10 cellular contexts compared by ENCODE assay signal in the genomic region with DNA sequence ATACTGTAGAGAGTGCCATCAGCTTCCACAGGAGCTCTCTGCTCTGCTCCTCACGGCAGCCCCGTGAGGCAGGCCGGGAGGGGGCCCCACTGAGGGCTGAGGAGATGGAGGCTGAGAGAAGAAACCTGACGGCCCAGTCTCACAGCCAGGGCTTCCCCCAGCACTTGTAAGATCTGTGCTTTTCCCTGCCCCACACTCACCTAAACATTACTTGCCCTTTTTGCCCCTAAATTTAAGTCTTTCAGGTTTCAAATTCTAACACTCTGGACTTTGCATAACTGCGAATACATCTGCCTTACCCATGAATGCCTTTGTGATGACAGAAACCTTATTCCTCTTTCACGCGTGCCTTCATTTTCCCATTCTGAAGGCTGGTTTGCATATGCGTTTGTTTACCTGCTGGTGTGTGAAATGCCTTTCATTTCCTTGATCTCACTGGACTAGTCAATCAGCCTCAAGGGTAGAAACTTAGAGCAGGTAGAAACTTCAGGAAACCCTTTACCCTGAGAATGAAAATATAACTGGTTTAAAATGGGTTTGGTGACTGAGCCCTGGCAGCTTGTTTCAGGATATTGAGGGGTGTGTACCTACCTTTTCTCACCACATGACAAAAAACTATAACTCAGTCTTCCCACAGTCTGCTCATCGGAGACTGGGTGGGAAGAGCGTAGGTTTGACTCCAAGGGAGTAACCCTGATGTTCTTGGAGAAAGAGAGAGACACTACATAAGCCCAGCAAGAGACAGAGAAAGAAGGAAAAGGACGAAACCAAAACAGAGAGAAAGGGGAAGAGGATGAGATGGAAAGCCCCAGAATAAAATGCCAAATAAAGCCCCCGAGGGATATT. TPM values are rescaled to one million over a fixed set of nuclear protein-coding genes. Genes with fewer than 3 reads are reported as not detected.
A peak's percentile ranks its signal among the peaks of the same experiment; 100 is the strongest.
DNase-seq lines count a peak whose midpoint lies in the region; ATAC-seq and TF ChIP-seq lines count a peak whose summit lies in the region.
"Had no signal": no experiment of that assay in that cellular context is flagged by ENCODE, and none has a peak within 500 bp of the region (broad histone marks: within the 10 kb centered on the region; RNA-seq: fewer than 3 reads in every experiment).

No MANE protein-coding gene starts in this region.

- no peak overlapping the region for H3K27ac Mint-ChIP-seq in activated CD8-positive, alpha-beta memory T cell treated with anti-CD3 and anti-CD28 coated beads, Interleukin-2, amount 10 ng/mL, durations not matched to agents 7 days and 5 days
- H3K27ac Mint-ChIP-seq in type B pancreatic cell: peak overlapping the region; percentile 82

- H3K36me3 Mint-ChIP-seq in activated CD8-positive, alpha-beta memory T cell treated with anti-CD3 and anti-CD28 coated beads, Interleukin-2, amount 10 ng/mL, durations not matched to agents 7 days and 5 days: no peaks in the 10 kb centered on the region
- H3K36me3 Mint-ChIP-seq in type B pancreatic cell: peaks cover 4% of the 10 kb centered on the region

- no peaks in the 10 kb centered on the region for H3K9me3 Mint-ChIP-seq in activated CD8-positive, alpha-beta memory T cell treated with anti-CD3 and anti-CD28 coated beads, Interleukin-2, amount 10 ng/mL, durations not matched to agents 7 days and 5 days (ENCODE audit: low read depth)
- no peaks in the 10 kb centered on the region for H3K9me3 Mint-ChIP-seq in type B pancreatic cell

- H3K27me3 Mint-ChIP-seq in activated CD8-positive, alpha-beta memory T cell treated with anti-CD3 and anti-CD28 coated beads, Interleukin-2, amount 10 ng/mL, durations not matched to agents 7 days and 5 days: peaks cover 48% of the 10 kb centered on the region
- no peaks in the 10 kb centered on the region for H3K27me3 Mint-ChIP-seq in type B pancreatic cell

- peak; percentile 30 for ATAC-seq in activated CD8-positive, alpha-beta memory T cell treated with anti-CD3 and anti-CD28 coated beads, Interleukin-2, amount 10 ng/mL, durations not matched to agents 7 days and 5 days
- ATAC-seq in HG02973 (IDR thresholded peaks at IDR 0.05; ENCODE audit: unreplicated experiment): peak; percentile 66
- ATAC-seq in HG03469 (IDR thresholded peaks at IDR 0.05; ENCODE audit: unreplicated experiment): no peak

- H3K4me1 Mint-ChIP-seq in activated CD8-positive, alpha-beta memory T cell treated with anti-CD3 and anti-CD28 coated beads, Interleukin-2, amount 10 ng/mL, durations not matched to agents 7 days and 5 days: peaks cover 12% of the 10 kb centered on the region
- H3K4me1 Mint-ChIP-seq in type B pancreatic cell (ENCODE audit: unreplicated experiment): peaks cover 9% of the 10 kb centered on the region

- TF ChIP-seq CTCF in type B pancreatic cell (conservative IDR thresholded peaks at IDR 0.05): no peak

- CTCF ChIA-PET in activated CD8-positive, alpha-beta memory T cell treated with anti-CD3 and anti-CD28 coated beads, Interleukin-2, amount 10 ng/mL, durations not matched to agents 7 days and 5 days (lab: Charles Lee): no interaction called here

- DNase-seq in activated CD8-positive, alpha-beta memory T cell treated with anti-CD3 and anti-CD28 coated beads, Interleukin-2, amount 10 ng/mL, durations not matched to agents 7 days and 5 days: no peak
- no peak for DNase-seq in activated CD8-positive, alpha-beta memory T cell treated with anti-CD3 and anti-CD28 coated beads, Interleukin-2, amount 50 U/mL, for 48 hours
- peak; percentile 33 for DNase-seq in astrocyte of the hippocampus (ENCODE audit: low read depth, low spot score)
- DNase-seq in type B pancreatic cell (ENCODE audit: extremely low spot score, unreplicated experiment): no peak
- DNase-seq in SHP77 treated with DMSO at 0.1 percent for 48 hours (lab: John Stamatoyannopoulos, UW): no peak
- no peak for DNase-seq in NCI-H2171 treated with DMSO at 0.1 percent for 48 hours (lab: John Stamatoyannopoulos, UW)
- DNase-seq: 8988T, NCI-H2107 had no signal

- no peak overlapping the region for H3K4me3 Mint-ChIP-seq in activated CD8-positive, alpha-beta memory T cell treated with anti-CD3 and anti-CD28 coated beads, Interleukin-2, amount 10 ng/mL, durations not matched to agents 7 days and 5 days
- no peak overlapping the region for H3K4me3 Mint-ChIP-seq in type B pancreatic cell

RNA-seq across cellular contexts. Expression of a gene that starts 20.1 kb away (rescaled TPM):
- 1 to 10 TPM; 1.3 to 4.3 TPM for total RNA-seq in activated CD8-positive, alpha-beta memory T cell treated with anti-CD3 and anti-CD28 coated beads, Interleukin-2, amount 10 ng/mL, durations not matched to agents 7 days and 5 days
- total RNA-seq in type B pancreatic cell (ENCODE audit: low replicate concordance): 6.8 and 13.8 TPM in 2 replicates
